ENCODE assay signal across 8 cellular contexts in the genomic region with DNA sequence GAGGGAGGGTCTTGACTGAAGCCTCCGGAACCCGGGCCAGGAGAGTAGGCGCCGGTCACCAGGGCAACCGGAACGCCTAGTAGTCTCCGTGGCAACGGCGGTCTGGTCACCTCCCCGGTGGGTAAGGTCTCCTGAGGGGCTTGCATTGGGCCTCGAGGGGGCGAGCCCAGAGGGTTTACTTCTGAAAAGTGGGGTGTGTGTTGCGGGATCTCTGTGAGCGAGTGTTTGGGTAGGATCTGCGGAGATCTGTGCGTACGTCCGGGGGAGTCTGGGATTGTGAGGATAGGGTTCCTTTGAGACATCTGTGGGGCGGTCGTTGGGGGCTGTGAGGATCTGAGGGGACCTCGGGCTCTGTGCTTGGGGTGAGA. TPM values are rescaled to one million over a fixed set of nuclear protein-coding genes. Genes with fewer than 3 reads are reported as not detected.
DNase-seq lines count a peak whose midpoint lies in the region; ATAC-seq and TF ChIP-seq lines count a peak whose summit lies in the region.

A gene with protein sequence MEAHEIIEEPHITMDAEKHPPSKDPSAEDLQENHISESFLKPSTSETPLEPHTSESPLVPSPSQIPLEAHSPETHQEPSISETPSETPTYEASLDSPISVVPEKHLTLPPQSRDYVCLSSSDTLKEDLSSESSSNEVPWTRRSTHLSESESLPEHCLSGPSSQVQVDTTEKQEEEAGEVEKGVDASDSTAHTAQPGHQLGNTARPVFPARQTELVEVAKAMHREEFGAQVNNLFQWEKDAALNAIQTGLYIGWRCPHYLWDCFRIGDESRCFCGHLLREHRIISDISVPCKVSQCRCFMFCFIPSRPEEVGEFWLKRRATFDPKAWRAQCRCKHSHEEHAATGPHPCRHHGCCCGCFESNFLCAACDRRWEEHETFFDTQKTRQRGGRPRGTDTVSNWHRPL (minus strand): TSS at position 17 of the 368 bp plus-strand sequence. CDS start 2,571 bp downstream, outside the sequence.

- no peaks in the 10 kb centered on the region for H3K9me3 Mint-ChIP-seq in CD4-positive, alpha-beta memory T cell
- H3K9me3 Mint-ChIP-seq in activated B cell treated with CpG ODN at 0.5 μM for 24 hours, result no peaks in the 10 kb centered on the region

- WGBS in psoas muscle, 3 donors, result 2 to 4% (median 3%) methylated on average over 21 of the region's 21 CpGs

- H3K9me3 ChIP-seq in CD4-positive, alpha-beta memory T cell (ENCODE audit: control insufficient read depth in 1 of 2, low read length in 2 of 2), result no peaks in the 10 kb centered on the region
- H3K9me3 ChIP-seq in HCT116 (ENCODE audit: control insufficient read depth in 1 of 2, insufficient read depth in 1 of 2, low read depth in 1 of 2, low read length in 2 of 2) (no peaks in the 10 kb centered on the region), psoas muscle (no peaks in the 10 kb centered on the region)

- CTCF ChIA-PET in CD4-positive, alpha-beta memory T cell (lab: Charles Lee; ENCODE audit: partially characterized antibody), result interaction anchor here (0.6 to 6.5 kb wide), 6 partner anchors 13 to 165 kb away, joined by 3 to 71 read pairs (median 4); a partner anchor contains a TSS
- CTCF ChIA-PET in HCT116 (lab: Charles Lee), result interaction anchor here (1.0 to 1.1 kb wide), 2 partner anchors 54 to 117 kb away, joined by 3 to 8 read pairs; no protein-coding TSS in a partner anchor
- CTCF ChIA-PET in activated B cell treated with CpG ODN at 0.5 μM for 24 hours (lab: Charles Lee), result interaction anchor here (0.7 to 2.0 kb wide), 3 partner anchors 14 to 54 kb away, joined by 4 to 5 read pairs (median 4); no protein-coding TSS in a partner anchor

- RAD21 ChIA-PET in HCT116 (lab: Charles Lee; ENCODE audit: low non-redundant PET in 1 of 2, low total read pairs in 2 of 2, uncharacterized antibody in 2 of 2, unreplicated experiment in 2 of 2), result no interaction called here

- TF ChIP-seq RAD21 in HCT116 (IDR thresholded peaks at IDR 0.05; ENCODE audit: low read depth), result no peak

- peaks cover 20% of the 10 kb centered on the region for H3K4me1 ChIP-seq in CD4-positive, alpha-beta memory T cell (ENCODE audit: insufficient read depth, low read length)
- H3K4me1 ChIP-seq in HCT116 (ENCODE audit: control insufficient read depth in 1 of 2, insufficient read depth in 2 of 2, low read length in 2 of 2), result peaks cover 3 to 26% of the 10 kb centered on the region in 2 experiments; a peak in 3 of 4 replicates
- peaks cover 9% of the 10 kb centered on the region for H3K4me1 ChIP-seq in foreskin keratinocyte
- peaks cover 38% of the 10 kb centered on the region for H3K4me1 ChIP-seq in psoas muscle

- H3K4me1 Mint-ChIP-seq in CD4-positive, alpha-beta memory T cell, result peaks cover 23 to 39% (median 35%) of the 10 kb centered on the region in 4 donors
- H3K4me1 Mint-ChIP-seq in activated B cell treated with CpG ODN at 0.5 μM for 24 hours, result peaks cover 28% of the 10 kb centered on the region

- BruUV-seq in HCT116 (replicated peaks; lab: Mats Ljungman, UMichigan), result no TSS peak

- peak within 1 kb of the TSS; percentile 56 for H2AFZ ChIP-seq in HCT116 (ENCODE audit: low read depth, low read length, poor library complexity, severe bottlenecking)

- no peaks in the 10 kb centered on the region for H3K36me3 Mint-ChIP-seq in CD4-positive, alpha-beta memory T cell
- H3K36me3 Mint-ChIP-seq in activated B cell treated with CpG ODN at 0.5 μM for 24 hours (ENCODE audit: low read depth), result peaks cover 4% of the 10 kb centered on the region

- H3K27me3 ChIP-seq in CD4-positive, alpha-beta memory T cell (ENCODE audit: insufficient read depth, low read length), result no peaks in the 10 kb centered on the region
- H3K27me3 ChIP-seq in HCT116 (ENCODE audit: insufficient read depth, low read length), result no peaks in the 10 kb centered on the region
- no peaks in the 10 kb centered on the region for H3K27me3 ChIP-seq in foreskin keratinocyte
- H3K27me3 ChIP-seq in psoas muscle (ENCODE audit: insufficient read depth in 3 of 3, low read length in 2 of 3), result no peaks in the 10 kb centered on the region

- H3K9me2 ChIP-seq in HCT116 (ENCODE audit: insufficient read depth), result no peaks in the 10 kb centered on the region

- H3K4me3 ChIP-seq in CD4-positive, alpha-beta memory T cell (ENCODE audit: low read length in 2 of 2), result peak within 1 kb of the TSS; percentile 61 to 70
- H3K4me3 ChIP-seq in HCT116 (replicated peaks in 1 of 2; ENCODE audit: low read depth in 1 of 2, low read length in 2 of 2), result peak within 1 kb of the TSS; percentile 61 to 70
- peak within 1 kb of the TSS; percentile 91 for H3K4me3 ChIP-seq in psoas muscle

- H3K4me2 ChIP-seq in HCT116 (ENCODE audit: low read length), result peak within 1 kb of the TSS; percentile 94

- DNase-seq in CD4-positive, alpha-beta memory T cell, result no peak
- DNase-seq in HCT116 (ENCODE audit: low read depth, low spot score) (no peak), activated B cell treated with CpG ODN at 0.5 μM for 24 hours (no peak), foreskin keratinocyte (no peak), psoas muscle (no peak)

- TF ChIP-seq POLR2A in HCT116 (IDR thresholded peaks at IDR 0.05; ENCODE audit: borderline replicate concordance, extremely low read depth, insufficient read depth, insufficient read length), result no peak

- H3K36me3 ChIP-seq in CD4-positive, alpha-beta memory T cell (ENCODE audit: insufficient read depth, low read length), result no peaks in the 10 kb centered on the region
- H3K36me3 ChIP-seq in HCT116 (ENCODE audit: control insufficient read depth in 1 of 2, insufficient read depth in 2 of 2, low read length in 2 of 2) (no peaks in the 10 kb centered on the region), psoas muscle (ENCODE audit: insufficient read depth in 1 of 2, low read depth in 1 of 2) (no peaks in the 10 kb centered on the region)

- intact Hi-C loops in CD4-positive, alpha-beta memory T cell (cut with micrococcal nuclease), result loop anchor here (1.0 kb wide), 2 partner anchors 13 to 224 kb away; a partner anchor contains a TSS
- intact Hi-C loops in HCT116 (cut with micrococcal nuclease), result no loop called here
- intact Hi-C loops in activated B cell treated with CpG ODN at 0.5 μM for 24 hours (cut with micrococcal nuclease), result loop anchor here (1.0 to 5.0 kb wide), 5 partner anchors 13 to 711 kb away; a partner anchor contains a TSS
- intact Hi-C loops in psoas muscle (cut with DNase I), result no loop called here

- POLR2A ChIA-PET in CD4-positive, alpha-beta memory T cell (lab: Charles Lee; ENCODE audit: partially characterized antibody), result interaction anchor here (1.0 to 2.2 kb wide), 7 partner anchors 14 to 212 kb away, joined by 3 to 7 read pairs (median 6); a partner anchor contains a TSS
- POLR2A ChIA-PET in HCT116 (lab: Charles Lee), result no interaction called here
- POLR2A ChIA-PET in activated B cell treated with CpG ODN at 0.5 μM for 24 hours (lab: Charles Lee), result interaction anchor here (0.6 to 1.5 kb wide), 10 partner anchors 11 to 756 kb away, joined by 3 to 10 read pairs (median 4); a partner anchor contains a TSS

- no peaks in the 10 kb centered on the region for H4K20me1 ChIP-seq in HCT116 (ENCODE audit: insufficient read depth)

- peak within 1 kb of the TSS; percentile 92 to 100 (median 96) for H3K4me3 Mint-ChIP-seq in CD4-positive, alpha-beta memory T cell
- peak within 1 kb of the TSS; percentile 95 for H3K4me3 Mint-ChIP-seq in activated B cell treated with CpG ODN at 0.5 μM for 24 hours

- no peak for TF ChIP-seq CTCF in HCT116 (IDR thresholded peaks at IDR 0.05 in 2 of 3, conservative IDR thresholded peaks at IDR 0.05 in 1 of 3; ENCODE audit: borderline replicate concordance in 1 of 3, insufficient read depth in 1 of 3, low read depth in 2 of 3, low read length in 2 of 3)
- TF ChIP-seq CTCF in activated B cell treated with CpG ODN at 0.5 μM for 24 hours (IDR thresholded peaks at IDR 0.05), result no peak
- TF ChIP-seq CTCF in foreskin keratinocyte (conservative IDR thresholded peaks at IDR 0.05), result no peak
- no peak for TF ChIP-seq CTCF in psoas muscle (IDR thresholded peaks at IDR 0.05)

- peak within 1 kb of the TSS; percentile 67 for H3K9ac ChIP-seq in HCT116 (ENCODE audit: low read length)

- no peaks in the 10 kb centered on the region for H3K27me3 Mint-ChIP-seq in CD4-positive, alpha-beta memory T cell
- H3K27me3 Mint-ChIP-seq in activated B cell treated with CpG ODN at 0.5 μM for 24 hours, result no peaks in the 10 kb centered on the region

- no peaks in the 10 kb centered on the region for H3K79me2 ChIP-seq in HCT116 (ENCODE audit: insufficient read depth, low read length)

- peak within 1 kb of the TSS; percentile 74 to 99 (median 98) for H3K27ac Mint-ChIP-seq in CD4-positive, alpha-beta memory T cell
- H3K27ac Mint-ChIP-seq in activated B cell treated with CpG ODN at 0.5 μM for 24 hours, result peak within 1 kb of the TSS; percentile 86

- H3K27ac ChIP-seq in CD4-positive, alpha-beta memory T cell (ENCODE audit: low read depth, low read length), result peak within 1 kb of the TSS; percentile 66
- H3K27ac ChIP-seq in HCT116 (ENCODE audit: low read depth, low read length) (peak within 1 kb of the TSS; percentile 40; the same call in 1 of the 2 replicates), foreskin keratinocyte (peak within 1 kb of the TSS; percentile 59), psoas muscle (peak within 1 kb of the TSS; percentile 99)

- ATAC-seq in HCT116 (no peak), activated B cell treated with CpG ODN at 0.5 μM for 24 hours (ENCODE audit: low read depth) (peak; percentile 5), foreskin keratinocyte (peak; percentile 8), psoas muscle (peak in 2 of 4 donors; percentile 1 to 4), HG02763 (IDR thresholded peaks at IDR 0.05; ENCODE audit: unreplicated experiment) (no peak), HG03196 (IDR thresholded peaks at IDR 0.05; ENCODE audit: unreplicated experiment) (no peak), GM19324 (IDR thresholded peaks at IDR 0.05; ENCODE audit: low FRiP score, unreplicated experiment) (no peak)

TF ChIP-seq in HCT116, 20 proteins besides CTCF, POLR2A, EP300 and RAD21:
- no peak for TF ChIP-seq SIN3A (IDR thresholded peaks at IDR 0.05; ENCODE audit: low read depth)
- TF ChIP-seq FOSL1 (IDR thresholded peaks at IDR 0.05; ENCODE audit: low read depth), result no peak
- no peak for TF ChIP-seq JUND (IDR thresholded peaks at IDR 0.05)
- no peak for TF ChIP-seq CBX3 (IDR thresholded peaks at IDR 0.05; ENCODE audit: low read depth)
- no peak for TF ChIP-seq ELF1 (IDR thresholded peaks at IDR 0.05; ENCODE audit: borderline replicate concordance, low read depth)

RNA-seq across cellular contexts. Expression of the gene that starts here (rescaled TPM):
- total RNA-seq in CD4-positive, alpha-beta memory T cell, result not detected
- not detected for polyA plus RNA-seq in CD4-positive, alpha-beta memory T cell
- total RNA-seq in HCT116 (2021; ENCODE audit: unreplicated experiment) (not detected), activated B cell treated with CpG ODN at 0.5 μM for 24 hours (not detected in 2 replicates), foreskin keratinocyte (not detected in 2 replicates), psoas muscle (not detected)
- polyA plus RNA-seq in HCT116 (2012), result not detected in 2 replicates
- polyA plus RNA-seq in foreskin keratinocyte (not detected in 2 replicates), psoas muscle (not detected)

Comparison
In these comparisons a context has a peak if more than half of its experiments do, and no peak if none do; other contexts are left out.
1. Peak in ATAC-seq in activated B cell treated with CpG ODN at 0.5 μM for 24 hours; RNA of the gene not detected or under 1 TPM.
2. Peak in ATAC-seq and H3K27ac ChIP-seq in foreskin keratinocyte; RNA of the gene not detected or under 1 TPM.
3. H3K27ac ChIP-seq: peak in every context shown above with its lines; median percentile 99 in psoas muscle; 66 in CD4-positive, alpha-beta memory T cell; 59 in foreskin keratinocyte; 40 in HCT116.
4. intact Hi-C loops: an anchor here in CD4-positive, alpha-beta memory T cell (1.0 kb wide) and activated B cell treated with CpG ODN at 0.5 μM for 24 hours (1.0 to 5.0 kb wide); none called in HCT116 and psoas muscle.